ENCODE assay signal across 29 cellular contexts in the genomic region with DNA sequence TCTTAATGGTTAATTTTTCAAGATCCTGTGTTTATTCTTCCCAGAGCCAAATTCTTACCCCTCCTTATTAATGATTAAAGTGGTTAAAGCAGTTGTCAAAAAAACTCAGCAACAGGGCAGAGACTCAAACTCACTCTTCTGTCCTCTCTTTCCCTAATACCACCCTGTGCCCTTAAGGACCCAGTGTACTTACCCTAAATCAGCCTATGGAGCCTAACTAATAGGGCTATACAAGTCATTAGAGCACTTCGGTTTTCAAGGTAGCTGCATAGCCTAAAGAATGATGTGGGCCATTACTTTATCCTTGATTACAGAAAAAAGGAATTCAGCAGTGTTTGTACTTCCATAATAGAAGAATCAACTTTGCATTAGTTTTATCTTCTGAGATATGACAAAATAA.
"Had no signal": no experiment of that assay in that cellular context is flagged by ENCODE, and none has a peak within 500 bp of the region (broad histone marks: within the 10 kb centered on the region; RNA-seq: fewer than 3 reads in every experiment).

No MANE protein-coding gene starts in this region.

- H3K4me3 ChIP-seq: stomach, suprapubic skin, testis, thoracic aorta, thyroid gland, tibial artery, tibial nerve, transverse colon, upper lobe of left lung, upper lobe of right lung, uterus, vagina had no signal

- H3K9me3 Mint-ChIP-seq: stimulated activated memory B cell treated with anti-CD40 and anti-IgM and Interleukin-4, amounts not matched to agents 10 μg/mL and 1 μg/mL and 100 μg/mL, for 72 hours; stimulated activated naive B cell treated with anti-CD40 and anti-IgM and Interleukin-4, amounts not matched to agents 10 μg/mL and 1 μg/mL and 100 μg/mL, for 72 hours; type B pancreatic cell had no signal

- H3K27ac ChIP-seq: stomach, suprapubic skin, testis, thoracic aorta, thyroid gland, tibial artery, tibial nerve, transverse colon, upper lobe of left lung, upper lobe of right lung, uterus, vagina had no signal

- H3K27me3 ChIP-seq: stomach, suprapubic skin, testis, thyroid gland, tibial artery, tibial nerve, transverse colon, upper lobe of left lung, upper lobe of right lung, uterus, vagina had no signal

- H3K9me3 ChIP-seq: stomach, testis, thoracic aorta, thyroid gland, tibial artery, tibial nerve, transverse colon, upper lobe of left lung, upper lobe of right lung, uterus, vagina had no signal

- H3K36me3 ChIP-seq: stomach, suprapubic skin, thoracic aorta, thyroid gland, tibial artery, tibial nerve, transverse colon, upper lobe of left lung, upper lobe of right lung, uterus, vagina had no signal

- DNase-seq: stimulated activated CD4-positive, alpha-beta T cell treated with anti-CD3 and anti-CD28 coated beads, Interleukin-2, amount 100 ng/mL, for 48 hours; stimulated activated CD4-positive, alpha-beta T cell treated with anti-CD3 and anti-CD28 coated beads, Interleukin-4, amount 100 ng/mL, for 1 hour; stimulated activated CD4-positive, alpha-beta T cell treated with anti-CD3 and anti-CD28 coated beads, Interleukin-4, amount 100 ng/mL, for 24 hours; stimulated activated CD4-positive, alpha-beta T cell treated with anti-CD3 and anti-CD28 coated beads, Interleukin-4, amount 100 ng/mL, for 4 hours; stimulated activated CD8-positive, alpha-beta memory T cell treated with anti-CD3 and anti-CD28 coated beads, Interleukin-4, amount 100 ng/mL, for 48 hours; stimulated activated naive B cell treated with anti-CD40 and anti-IgM and Interleukin-4, amounts not matched to agents 10 μg/mL and 1 μg/mL and 100 μg/mL, for 72 hours; stimulated activated naive CD4-positive, alpha-beta T cell; stimulated activated naive CD4-positive, alpha-beta T cell treated with Interleukin-2 at 50 U/mL for 16 hours; stimulated activated naive CD8-positive, alpha-beta T cell treated with anti-CD3 and anti-CD28 coated beads, Interleukin-15, amount 100 ng/mL, for 72 hours; stimulated activated naive CD8-positive, alpha-beta T cell treated with anti-CD3 and anti-CD28 coated beads, Interleukin-15, Interleukin-2, amounts not matched to agents 100 U/mL and 50 U/mL, for 24 hours; stomach; substantia nigra; testis; thyroid gland; tibial artery; transverse colon; trophoblast cell; upper lobe of left lung; upper lobe of right lung; uterus had no signal

- FAIRE-seq: urothelium cell line had no signal

- H3K4me1 ChIP-seq: stomach, suprapubic skin, testis, thyroid gland, tibial artery, tibial nerve, transverse colon, upper lobe of left lung, upper lobe of right lung, uterus, vagina had no signal

- H3K27ac Mint-ChIP-seq: stimulated activated effector memory CD8-positive, alpha-beta T cell treated with anti-CD3 and anti-CD28 coated beads, Interleukin-12 subunit alpha, Interleukin-12 subunit beta, amount 100 ng/mL, for 72 hours; stimulated activated memory B cell treated with anti-CD40 and anti-IgM and Interleukin-4, amounts not matched to agents 10 μg/mL and 1 μg/mL and 100 μg/mL, for 72 hours; stimulated activated naive CD8-positive, alpha-beta T cell treated with anti-CD3 and anti-CD28 coated beads, Interleukin-15, amount 100 ng/mL, for 72 hours; stimulated activated naive CD8-positive, alpha-beta T cell treated with anti-CD3 and anti-CD28 coated beads, Interleukin-15, Interleukin-2, amounts not matched to agents 100 ng/mL and 50 ng/mL, for 24 hours; type B pancreatic cell had no signal

- H3K4me1 Mint-ChIP-seq: stimulated activated effector memory CD8-positive, alpha-beta T cell treated with anti-CD3 and anti-CD28 coated beads, Interleukin-12 subunit alpha, Interleukin-12 subunit beta, amount 100 ng/mL, for 72 hours; stimulated activated memory B cell treated with anti-CD40 and anti-IgM and Interleukin-4, amounts not matched to agents 10 μg/mL and 1 μg/mL and 100 μg/mL, for 72 hours; stimulated activated naive B cell treated with anti-CD40 and anti-IgM and Interleukin-4, amounts not matched to agents 10 μg/mL and 1 μg/mL and 100 μg/mL, for 72 hours; stimulated activated naive CD8-positive, alpha-beta T cell treated with anti-CD3 and anti-CD28 coated beads, Interleukin-15, amount 100 ng/mL, for 72 hours had no signal

- H3K4me3 Mint-ChIP-seq: stimulated activated effector memory CD8-positive, alpha-beta T cell treated with anti-CD3 and anti-CD28 coated beads, Interleukin-12 subunit alpha, Interleukin-12 subunit beta, amount 100 ng/mL, for 72 hours; stimulated activated memory B cell treated with anti-CD40 and anti-IgM and Interleukin-4, amounts not matched to agents 10 μg/mL and 1 μg/mL and 100 μg/mL, for 72 hours; stimulated activated naive B cell treated with anti-CD40 and anti-IgM and Interleukin-4, amounts not matched to agents 10 μg/mL and 1 μg/mL and 100 μg/mL, for 72 hours; stimulated activated naive CD8-positive, alpha-beta T cell treated with anti-CD3 and anti-CD28 coated beads, Interleukin-15, amount 100 ng/mL, for 72 hours; stimulated activated naive CD8-positive, alpha-beta T cell treated with anti-CD3 and anti-CD28 coated beads, Interleukin-15, Interleukin-2, amounts not matched to agents 100 ng/mL and 50 ng/mL, for 24 hours; type B pancreatic cell had no signal

- H3K36me3 Mint-ChIP-seq: stimulated activated effector memory CD8-positive, alpha-beta T cell treated with anti-CD3 and anti-CD28 coated beads, Interleukin-12 subunit alpha, Interleukin-12 subunit beta, amount 100 ng/mL, for 72 hours; stimulated activated memory B cell treated with anti-CD40 and anti-IgM and Interleukin-4, amounts not matched to agents 10 μg/mL and 1 μg/mL and 100 μg/mL, for 72 hours; stimulated activated naive B cell treated with anti-CD40 and anti-IgM and Interleukin-4, amounts not matched to agents 10 μg/mL and 1 μg/mL and 100 μg/mL, for 72 hours; type B pancreatic cell had no signal

- ATAC-seq: stimulated activated effector memory CD8-positive, alpha-beta T cell treated with anti-CD3 and anti-CD28 coated beads, Interleukin-12 subunit alpha, Interleukin-12 subunit beta, amount 100 ng/mL, for 72 hours; stimulated activated memory B cell treated with anti-CD40 and anti-IgM and Interleukin-4, amounts not matched to agents 10 μg/mL and 1 μg/mL and 100 μg/mL, for 72 hours; stimulated activated naive B cell treated with anti-CD40 and anti-IgM and Interleukin-4, amounts not matched to agents 10 μg/mL and 1 μg/mL and 100 μg/mL, for 72 hours; stimulated activated naive CD8-positive, alpha-beta T cell treated with anti-CD3 and anti-CD28 coated beads, Interleukin-15, amount 100 ng/mL, for 72 hours; stimulated activated naive CD8-positive, alpha-beta T cell treated with anti-CD3 and anti-CD28 coated beads, Interleukin-15, Interleukin-2, amounts not matched to agents 100 U/mL and 50 U/mL, for 24 hours; upper lobe of right lung had no signal

- H3K27me3 Mint-ChIP-seq: stimulated activated memory B cell treated with anti-CD40 and anti-IgM and Interleukin-4, amounts not matched to agents 10 μg/mL and 1 μg/mL and 100 μg/mL, for 72 hours; stimulated activated naive B cell treated with anti-CD40 and anti-IgM and Interleukin-4, amounts not matched to agents 10 μg/mL and 1 μg/mL and 100 μg/mL, for 72 hours; stimulated activated naive CD8-positive, alpha-beta T cell treated with anti-CD3 and anti-CD28 coated beads, Interleukin-15, amount 100 ng/mL, for 72 hours; stimulated activated naive CD8-positive, alpha-beta T cell treated with anti-CD3 and anti-CD28 coated beads, Interleukin-15, Interleukin-2, amounts not matched to agents 100 ng/mL and 50 ng/mL, for 24 hours; type B pancreatic cell had no signal
